Comparison of ENCODE assay signal across 8 cellular contexts in the genomic region with DNA sequence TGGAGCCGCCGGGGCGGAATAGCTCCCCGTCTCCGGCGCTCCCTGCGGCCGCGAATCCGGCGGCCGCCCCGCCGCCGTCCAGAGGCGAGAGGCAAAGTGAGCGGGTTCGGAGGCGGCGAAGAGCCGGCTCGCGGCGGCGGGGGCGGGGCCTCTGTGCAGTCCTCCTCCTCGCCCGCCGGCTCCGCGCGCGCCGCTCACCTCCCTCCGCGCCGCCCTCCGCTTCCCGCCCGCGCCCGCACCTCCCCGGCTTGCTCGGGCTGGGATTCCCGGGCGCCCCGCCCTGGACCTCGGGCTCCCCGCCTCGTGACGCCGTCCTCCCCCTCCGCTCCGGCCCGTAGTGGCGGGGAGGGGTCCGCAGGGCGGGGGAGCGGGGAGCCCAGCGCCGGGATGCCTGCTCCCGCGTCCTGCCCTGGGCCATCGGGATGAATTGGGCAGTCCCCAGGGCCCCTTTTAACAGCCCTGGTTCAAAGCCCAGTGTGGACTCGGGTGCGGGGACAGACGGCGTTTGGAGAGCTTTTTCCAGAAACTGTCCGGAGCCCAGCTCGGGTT. TPM values are rescaled to one million over a fixed set of nuclear protein-coding genes. Genes with fewer than 3 reads are reported as not detected.
A peak's percentile ranks its signal among the peaks of the same experiment; 100 is the strongest.
DNase-seq lines count a peak whose midpoint lies in the region; ATAC-seq and TF ChIP-seq lines count a peak whose summit lies in the region.

A gene with protein sequence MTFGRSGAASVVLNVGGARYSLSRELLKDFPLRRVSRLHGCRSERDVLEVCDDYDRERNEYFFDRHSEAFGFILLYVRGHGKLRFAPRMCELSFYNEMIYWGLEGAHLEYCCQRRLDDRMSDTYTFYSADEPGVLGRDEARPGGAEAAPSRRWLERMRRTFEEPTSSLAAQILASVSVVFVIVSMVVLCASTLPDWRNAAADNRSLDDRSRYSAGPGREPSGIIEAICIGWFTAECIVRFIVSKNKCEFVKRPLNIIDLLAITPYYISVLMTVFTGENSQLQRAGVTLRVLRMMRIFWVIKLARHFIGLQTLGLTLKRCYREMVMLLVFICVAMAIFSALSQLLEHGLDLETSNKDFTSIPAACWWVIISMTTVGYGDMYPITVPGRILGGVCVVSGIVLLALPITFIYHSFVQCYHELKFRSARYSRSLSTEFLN (minus strand): TSS at position 98 of the 549 bp plus-strand sequence. CDS start 481 bp downstream, outside the sequence.

- peak within 1 kb of the TSS; percentile 89 for H3K27ac Mint-ChIP-seq in type B pancreatic cell

- peak within 1 kb of the TSS; percentile 16 for H3K9ac ChIP-seq in OCI-LY3 (ENCODE audit: low read length)

- no peaks in the 10 kb centered on the region for H3K9me3 ChIP-seq in OCI-LY3 (ENCODE audit: insufficient read depth, low read length)

- peaks cover 19% of the 10 kb centered on the region for H3K4me1 Mint-ChIP-seq in type B pancreatic cell (ENCODE audit: unreplicated experiment)

- no peaks in the 10 kb centered on the region for H3K79me2 ChIP-seq in OCI-LY3 (ENCODE audit: low read length)

- H3K27me3 ChIP-seq in OCI-LY3 (ENCODE audit: low read depth, low read length), result peaks cover 3% of the 10 kb centered on the region; the same call in 1 of the 2 replicates

- peak; percentile 84 for DNase-seq in ACHN
- peak; percentile 26 for DNase-seq in HPDE6-E6E7 (ENCODE audit: extremely low spot score)
- DNase-seq in activated T-helper 1 cell treated with Interleukin-2 at 50 U/mL for 16 hours (ENCODE audit: low read depth), result peak; percentile 44
- DNase-seq in fibroblast of the conjunctiva (ENCODE audit: low read depth), result peak; percentile 1
- DNase-seq in occipital lobe (lab: John Stamatoyannopoulos, UW), result peak; percentile 33
- DNase-seq in type B pancreatic cell (ENCODE audit: extremely low spot score, unreplicated experiment), result peak; percentile 82

- no peak within 1 kb of the TSS for H3K27ac ChIP-seq in OCI-LY3 (ENCODE audit: low read length)

- H3K4me3 Mint-ChIP-seq in type B pancreatic cell, result peak within 1 kb of the TSS; percentile 92

- ATAC-seq in GM19035 (IDR thresholded peaks at IDR 0.05; ENCODE audit: unreplicated experiment), result peak; percentile 49

- in situ Hi-C loops in ACHN (cut with HindIII; ENCODE audit: low pct_ligation_motif_present, low pct_unique_long_range_greater_than_20kb, low sequenced_read_pairs), result loop anchor here (10.0 kb wide), 1 partner anchor 171 kb away; no protein-coding TSS in a partner anchor

- H3K4me2 ChIP-seq in OCI-LY3 (ENCODE audit: low read length), result peak within 1 kb of the TSS; percentile 78

- H3K36me3 ChIP-seq in OCI-LY3 (replicated peaks; ENCODE audit: low read depth, low read length), result no peaks in the 10 kb centered on the region

- H3K4me1 ChIP-seq in OCI-LY3 (ENCODE audit: low read length), result peaks cover 5% of the 10 kb centered on the region; the same call in 1 of the 2 replicates

- peak within 1 kb of the TSS; percentile 87 for H2AFZ ChIP-seq in OCI-LY3 (ENCODE audit: low read depth, low read length)

- H3K4me3 ChIP-seq in OCI-LY3 (ENCODE audit: low read length), result peak within 1 kb of the TSS; percentile 85

- H3K9me3 Mint-ChIP-seq in type B pancreatic cell, result no peaks in the 10 kb centered on the region

- TF ChIP-seq CTCF in OCI-LY3 (IDR thresholded peaks at IDR 0.05; ENCODE audit: low read depth, low read length), result no peak
- no peak for TF ChIP-seq CTCF in type B pancreatic cell (conservative IDR thresholded peaks at IDR 0.05)

- H4K20me1 ChIP-seq in OCI-LY3 (ENCODE audit: insufficient read depth, low read length), result no peaks in the 10 kb centered on the region

- H3K27me3 Mint-ChIP-seq in type B pancreatic cell, result peaks cover 55% of the 10 kb centered on the region

- H3K36me3 Mint-ChIP-seq in type B pancreatic cell, result no peaks in the 10 kb centered on the region

RNA-seq across cellular contexts. Expression of the gene that starts here (rescaled TPM):
- total RNA-seq in occipital lobe, result 0.16 TPM
- 0.65 and 0.88 TPM in 2 replicates for total RNA-seq in type B pancreatic cell (ENCODE audit: low replicate concordance)

Comparison
In these comparisons a context has a peak if more than half of its experiments do, and no peak if none do; other contexts are left out.
1. Peak in DNase-seq in occipital lobe; RNA of the gene not detected or under 1 TPM.
2. Peak in DNase-seq in type B pancreatic cell; RNA of the gene not detected or under 1 TPM.
3. DNase-seq: peak in every context shown above with its lines; median percentile 84 in ACHN; 82 in type B pancreatic cell; 44 in activated T-helper 1 cell treated with Interleukin-2 at 50 U/mL for 16 hours; 33 in occipital lobe; 26 in HPDE6-E6E7; 1 in fibroblast of the conjunctiva.